19 cellular contexts compared by ENCODE assay signal in the genomic region with DNA sequence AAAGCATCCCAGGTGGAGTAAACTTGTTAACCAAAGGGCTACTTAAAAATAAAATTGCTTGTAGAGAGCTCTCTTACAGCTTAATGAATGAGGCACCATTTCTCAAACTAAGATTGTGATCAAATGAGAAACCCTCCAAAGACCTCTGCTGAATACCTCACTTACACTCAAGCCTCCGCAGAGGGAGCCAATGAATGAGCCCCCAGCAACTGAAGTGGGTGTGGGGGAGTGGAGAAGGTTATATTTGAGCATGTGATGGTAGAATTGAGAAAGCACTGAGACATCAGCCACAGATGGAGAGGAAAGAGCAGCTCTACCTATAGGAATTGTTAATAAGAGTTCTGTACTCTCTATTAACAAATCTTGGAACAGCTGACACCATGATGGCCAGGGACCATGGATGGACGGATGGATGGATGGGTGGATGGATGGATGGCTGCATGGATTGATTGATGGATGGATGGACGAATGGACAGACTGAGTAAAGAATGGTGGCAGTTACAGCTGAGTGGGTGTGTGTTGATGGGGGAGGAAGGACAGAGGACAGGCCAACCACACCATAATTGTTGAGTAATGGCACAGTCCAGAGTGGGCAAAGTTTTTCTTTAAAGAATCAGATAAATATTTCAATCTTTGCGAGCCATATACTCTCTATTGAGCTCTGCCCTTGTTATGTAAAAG. TPM values are rescaled to one million over a fixed set of nuclear protein-coding genes. Genes with fewer than 3 reads are reported as not detected.
DNase-seq lines count a peak whose midpoint lies in the region; ATAC-seq, FAIRE-seq and TF ChIP-seq lines count a peak whose summit lies in the region.
"Had no signal": no experiment of that assay in that cellular context is flagged by ENCODE, and none has a peak within 500 bp of the region (broad histone marks: within the 10 kb centered on the region; RNA-seq: fewer than 3 reads in every experiment).

No MANE protein-coding gene starts in this region.

- no peak overlapping the region for H3K4me3 ChIP-seq in PC-9
- H3K4me3 ChIP-seq: coronary artery, GM12878, skin epidermis, thoracic aorta had no signal

- 0 out of 2 replicates have a peak, but pooled peaks cover 3% of the 10 kb centered on the region for H3K79me2 ChIP-seq in PC-9 (ENCODE audit: low read depth)

- H3K27me3 Mint-ChIP-seq in activated naive CD8-positive, alpha-beta T cell: no peaks in the 10 kb centered on the region
- H3K27me3 Mint-ChIP-seq in activated naive CD8-positive, alpha-beta T cell treated with anti-CD3 and anti-CD28 coated beads for 36 hours: no peaks in the 10 kb centered on the region
- no peaks in the 10 kb centered on the region for H3K27me3 Mint-ChIP-seq in mesothelial cell of epicardium (ENCODE audit: low read depth)
- H3K27me3 Mint-ChIP-seq: progenitor cell of endocrine pancreas had no signal

- peaks cover 4% of the 10 kb centered on the region for H3K36me3 Mint-ChIP-seq in activated naive CD8-positive, alpha-beta T cell
- peaks cover 5% of the 10 kb centered on the region for H3K36me3 Mint-ChIP-seq in activated naive CD8-positive, alpha-beta T cell treated with anti-CD3 and anti-CD28 coated beads for 36 hours
- H3K36me3 Mint-ChIP-seq in mesothelial cell of epicardium: no peaks in the 10 kb centered on the region

- DNase-seq in activated naive CD8-positive, alpha-beta T cell treated with anti-CD3 and anti-CD28 coated beads for 36 hours: no peak
- no peak for DNase-seq in PC-9
- no peak for DNase-seq in mesothelial cell of epicardium (ENCODE audit: low spot score in 2 of 2, unreplicated experiment in 2 of 2)
- DNase-seq in urothelium cell line (ENCODE audit: low spot score): no peak
- DNase-seq in iPS-NIHi7 (ENCODE audit: extremely low spot score): no peak
- DNase-seq in HK-2 (ENCODE audit: unreplicated experiment): no peak
- DNase-seq: kidney; mammary epithelial cell; NCI-H146; stimulated activated CD4-positive, alpha-beta T cell treated with anti-CD3 and anti-CD28 coated beads, Interleukin-4, amount 100 ng/mL, for 1 hour had no signal

- peak overlapping the region; percentile 66 for H3K27ac Mint-ChIP-seq in activated naive CD8-positive, alpha-beta T cell
- no peak overlapping the region for H3K27ac Mint-ChIP-seq in activated naive CD8-positive, alpha-beta T cell treated with anti-CD3 and anti-CD28 coated beads for 36 hours
- H3K27ac Mint-ChIP-seq in mesothelial cell of epicardium: peak overlapping the region; percentile 77
- H3K27ac Mint-ChIP-seq: progenitor cell of endocrine pancreas had no signal

- no peak for TF ChIP-seq CTCF in PC-9 (conservative IDR thresholded peaks at IDR 0.05)
- TF ChIP-seq CTCF in mesothelial cell of epicardium (IDR thresholded peaks at IDR 0.05; ENCODE audit: unreplicated experiment): no peak

- ATAC-seq in HG03045 (IDR thresholded peaks at IDR 0.05; ENCODE audit: unreplicated experiment): no peak
- ATAC-seq: GM12878 had no signal

- no peaks in the 10 kb centered on the region for H4K20me1 ChIP-seq in PC-9 (ENCODE audit: insufficient read depth)

- no peaks in the 10 kb centered on the region for H3K27me3 ChIP-seq in PC-9 (ENCODE audit: insufficient read depth, low read depth)

- intact Hi-C loops in PC-9 (cut with micrococcal nuclease; ENCODE audit: unreplicated experiment): no loop called here

- POLR2A ChIA-PET in PC-9 (lab: Charles Lee; ENCODE audit: unreplicated experiment): no interaction called here

- H3K36me3 ChIP-seq in PC-9 (ENCODE audit: low read depth): no peaks in the 10 kb centered on the region
- H3K36me3 ChIP-seq: thoracic aorta had no signal

- BruUV-seq in PC-9 (replicated peaks; lab: Mats Ljungman, UMichigan): no TSS peak

- peak; percentile 75 for FAIRE-seq in urothelium cell line (lab: Jason Lieb, UNC)
- FAIRE-seq: G401.6, GM12878, kidney had no signal

- H3K27ac ChIP-seq in PC-9: 0 out of 2 replicates have a peak overlapping the region, but pooled peaks have one; percentile 22
- H3K27ac ChIP-seq: coronary artery, RWPE1, thoracic aorta had no signal

- H3K9me2 ChIP-seq in PC-9 (ENCODE audit: insufficient read depth): no peaks in the 10 kb centered on the region

- peaks cover 47% of the 10 kb centered on the region for H3K4me1 Mint-ChIP-seq in activated naive CD8-positive, alpha-beta T cell (ENCODE audit: low read depth)
- peaks cover 32% of the 10 kb centered on the region for H3K4me1 Mint-ChIP-seq in activated naive CD8-positive, alpha-beta T cell treated with anti-CD3 and anti-CD28 coated beads for 36 hours
- peaks cover 38% of the 10 kb centered on the region for H3K4me1 Mint-ChIP-seq in mesothelial cell of epicardium

- H2AFZ ChIP-seq in PC-9: no peak overlapping the region

- peaks cover 30% of the 10 kb centered on the region for H3K4me1 ChIP-seq in PC-9 (replicated peaks; ENCODE audit: insufficient read depth)

- H3F3A ChIP-seq in PC-9 (ENCODE audit: insufficient read depth, low read depth): peaks cover 15% of the 10 kb centered on the region

- H3K9me3 ChIP-seq in PC-9 (ENCODE audit: insufficient read depth, low read depth): no peaks in the 10 kb centered on the region; the same call in 1 of the 2 replicates
- H3K9me3 ChIP-seq: thoracic aorta had no signal

- H3K9me3 Mint-ChIP-seq in activated naive CD8-positive, alpha-beta T cell (ENCODE audit: low read depth): no peaks in the 10 kb centered on the region
- H3K9me3 Mint-ChIP-seq in activated naive CD8-positive, alpha-beta T cell treated with anti-CD3 and anti-CD28 coated beads for 36 hours: peaks cover 9% of the 10 kb centered on the region
- H3K9me3 Mint-ChIP-seq in mesothelial cell of epicardium: peaks cover 11% of the 10 kb centered on the region

- CTCF ChIA-PET in PC-9 (lab: Charles Lee): interaction anchor here (0.5 kb wide), 1 partner anchor 77 kb away, joined by 5 read pairs; no protein-coding TSS in a partner anchor

- no peak overlapping the region for H3K4me2 ChIP-seq in PC-9

- H3K4me3 Mint-ChIP-seq in activated naive CD8-positive, alpha-beta T cell: peak overlapping the region; percentile 68
- no peak overlapping the region for H3K4me3 Mint-ChIP-seq in activated naive CD8-positive, alpha-beta T cell treated with anti-CD3 and anti-CD28 coated beads for 36 hours
- no peak overlapping the region for H3K4me3 Mint-ChIP-seq in mesothelial cell of epicardium

RNA-seq across cellular contexts. Expression of a gene that starts 20.3 kb away (rescaled TPM):
- 10 to 100 TPM; 28.2 to 29.3 TPM for total RNA-seq in activated naive CD8-positive, alpha-beta T cell treated with anti-CD3 and anti-CD28 coated beads for 36 hours
- total RNA-seq in PC-9 (2021) (19.7 and 22.5 TPM in 2 replicates), mesothelial cell of epicardium (49.7 to 54.6 TPM (median 53.4 TPM) in 3 replicates)
